25 cellular contexts compared by ENCODE assay signal in genomic region chr2:90079374-90079773, GRCh38.
"Had no signal": no experiment of that assay in that cellular context is flagged by ENCODE, and none has a peak within 500 bp of the region (broad histone marks: within the 10 kb centered on the region; RNA-seq: fewer than 3 reads in every experiment).

No MANE protein-coding gene starts in this region.

- H3K9me3 Mint-ChIP-seq: dendritic cell treated with granulocyte-macrophage colony-stimulating factor and Interleukin-4, amounts not matched to agents 40 ng/mL and 50 ng/mL, for 4 days had no signal

- H3K4me3 ChIP-seq: colonic mucosa, coronary artery, dorsolateral prefrontal cortex, esophagus muscularis mucosa, esophagus squamous epithelium, gastrocnemius medialis, gastroesophageal sphincter, heart left ventricle, heart right ventricle had no signal

- H3K36me3 ChIP-seq: colonic mucosa, esophagus muscularis mucosa, esophagus squamous epithelium, gastrocnemius medialis, gastroesophageal sphincter, heart left ventricle, heart right ventricle had no signal

- H3K4me1 Mint-ChIP-seq: endodermal cell had no signal

- H3K27me3 Mint-ChIP-seq: dendritic cell treated with granulocyte-macrophage colony-stimulating factor and Interleukin-4, amounts not matched to agents 40 ng/mL and 50 ng/mL, for 4 days; effector memory CD8-positive, alpha-beta T cell had no signal

- H3K27ac ChIP-seq: colonic mucosa, coronary artery, dorsolateral prefrontal cortex, epithelial cell of prostate, esophagus muscularis mucosa, esophagus squamous epithelium, foreskin keratinocyte, gastrocnemius medialis, gastroesophageal sphincter, heart left ventricle, heart right ventricle had no signal

- H3K9me3 ChIP-seq: colonic mucosa, esophagus muscularis mucosa, esophagus squamous epithelium, gastrocnemius medialis, gastroesophageal sphincter, heart left ventricle, heart right ventricle had no signal

- ATAC-seq: effector memory CD8-positive, alpha-beta T cell; esophagus mucosa; foreskin keratinocyte; gastrocnemius medialis; gastroesophageal sphincter; heart left ventricle; heart right ventricle had no signal

- H3K27me3 ChIP-seq: colonic mucosa, esophagus squamous epithelium, foreskin keratinocyte, gastrocnemius medialis had no signal

- H3K4me3 Mint-ChIP-seq: dendritic cell treated with granulocyte-macrophage colony-stimulating factor and Interleukin-4, amounts not matched to agents 40 ng/mL and 50 ng/mL, for 4 days; effector memory CD8-positive, alpha-beta T cell; endodermal cell had no signal

- DNase-seq: colonic mucosa; cortex of kidney; dermis blood vessel endothelial cell; dorsolateral prefrontal cortex; effector CD4-positive, alpha-beta T cell; effector CD8-positive, alpha-beta T cell; effector memory CD4-positive, alpha-beta T cell; effector memory CD8-positive, alpha-beta T cell; endodermal cell; erythroblast; esophagus squamous epithelium; foreskin fibroblast; foreskin keratinocyte; foreskin melanocyte; gastrocnemius medialis; glutamatergic neuron; head of caudate nucleus; heart left ventricle; heart right ventricle had no signal

- H3K27ac Mint-ChIP-seq: dendritic cell treated with granulocyte-macrophage colony-stimulating factor and Interleukin-4, amounts not matched to agents 40 ng/mL and 50 ng/mL, for 4 days; effector memory CD8-positive, alpha-beta T cell; endodermal cell had no signal

- H3K4me1 ChIP-seq: colonic mucosa, esophagus muscularis mucosa, esophagus squamous epithelium, foreskin keratinocyte, gastrocnemius medialis, gastroesophageal sphincter, heart left ventricle, heart right ventricle had no signal
